In genomic region chr6:156651438-156651837, GRCh38 we compare ENCODE assay signal across 26 cellular contexts.
"Had no signal": no experiment of that assay in that cellular context is flagged by ENCODE, and none has a peak within 500 bp of the region (broad histone marks: within the 10 kb centered on the region; RNA-seq: fewer than 3 reads in every experiment).

No MANE protein-coding gene starts in this region.

- H3K9me3 Mint-ChIP-seq: activated B cell treated with CpG ODN at 0.5 μM for 24 hours; activated T-helper 2 cell treated with anti-CD3 and anti-CD28 coated beads, Interferon-gamma antibody, Interleukin-2, Interleukin-4, amounts not matched to agents 10 μg/mL and 5 μg/mL and 100 μg/mL, durations not matched to agents 14 hours and 24 hours and 36 hours; central memory CD8-positive, alpha-beta T cell; naive thymus-derived CD8-positive, alpha-beta T cell had no signal

- H3K27ac Mint-ChIP-seq: activated B cell treated with CpG ODN at 0.5 μM for 24 hours; activated CD4-positive, alpha-beta T cell treated with anti-CD3 and anti-CD28 coated beads for 36 hours; activated CD8-positive, alpha-beta memory T cell treated with anti-CD3 and anti-CD28 coated beads, Interleukin-2, amount 10 ng/mL, durations not matched to agents 7 days and 5 days; activated CD8-positive, alpha-beta T cell treated with anti-CD3 and anti-CD28 coated beads, Interleukin-2, amount 10 ng/mL, durations not matched to agents 7 days and 5 days; activated naive CD4-positive, alpha-beta T cell treated with anti-CD3 and anti-CD28 coated beads, Interleukin-2, amount 50 U/mL, for 72 hours; activated T-helper 2 cell treated with anti-CD3 and anti-CD28 coated beads, Interferon-gamma antibody, Interleukin-2, Interleukin-4, amounts not matched to agents 10 μg/mL and 5 μg/mL and 100 μg/mL, durations not matched to agents 14 hours and 24 hours and 36 hours; naive thymus-derived CD8-positive, alpha-beta T cell; T-helper 17 cell had no signal

- H3K4me1 ChIP-seq: breast epithelium, right atrium auricular region had no signal

- FAIRE-seq: endometrium, islet of Langerhans had no signal

- H3K27ac ChIP-seq: breast epithelium, epithelial cell of prostate, gastrocnemius medialis, right atrium auricular region, tibial nerve had no signal

- H3K4me3 Mint-ChIP-seq: activated B cell treated with CpG ODN at 0.5 μM for 24 hours; activated CD4-positive, alpha-beta T cell treated with anti-CD3 and anti-CD28 coated beads for 36 hours; activated CD8-positive, alpha-beta memory T cell treated with anti-CD3 and anti-CD28 coated beads, Interleukin-2, amount 10 ng/mL, durations not matched to agents 7 days and 5 days; activated CD8-positive, alpha-beta T cell treated with anti-CD3 and anti-CD28 coated beads, Interleukin-2, amount 10 ng/mL, durations not matched to agents 7 days and 5 days; central memory CD8-positive, alpha-beta T cell; naive thymus-derived CD8-positive, alpha-beta T cell; neural crest cell; T-helper 17 cell had no signal

- H3K4me3 ChIP-seq: breast epithelium, gastrocnemius medialis, right atrium auricular region, tibial nerve had no signal

- ATAC-seq: activated CD4-positive, alpha-beta T cell treated with anti-CD3 and anti-CD28 coated beads for 36 hours; activated CD8-positive, alpha-beta memory T cell treated with anti-CD3 and anti-CD28 coated beads, Interleukin-2, amount 10 ng/mL, durations not matched to agents 7 days and 5 days; activated CD8-positive, alpha-beta T cell treated with anti-CD3 and anti-CD28 coated beads, Interleukin-2, amount 10 ng/mL, durations not matched to agents 7 days and 5 days; activated naive CD4-positive, alpha-beta T cell treated with anti-CD3 and anti-CD28 coated beads, Interleukin-2, amount 50 U/mL, for 72 hours; gastrocnemius medialis; left ventricle myocardium superior; naive thymus-derived CD8-positive, alpha-beta T cell; T-helper 17 cell had no signal

- H3K4me1 Mint-ChIP-seq: neural crest cell had no signal

- H3K27me3 ChIP-seq: breast epithelium, gastrocnemius medialis, right atrium auricular region, tibial nerve had no signal

- H3K9me3 ChIP-seq: gastrocnemius medialis, right atrium auricular region had no signal

- H3K36me3 ChIP-seq: breast epithelium, gastrocnemius medialis, right atrium auricular region, tibial nerve had no signal

- H3K36me3 Mint-ChIP-seq: activated CD8-positive, alpha-beta memory T cell treated with anti-CD3 and anti-CD28 coated beads, Interleukin-2, amount 10 ng/mL, durations not matched to agents 7 days and 5 days; activated naive CD4-positive, alpha-beta T cell treated with anti-CD3 and anti-CD28 coated beads, Interleukin-2, amount 50 U/mL, for 72 hours; naive thymus-derived CD8-positive, alpha-beta T cell had no signal

- DNase-seq: activated B cell treated with CpG ODN at 0.5 μM for 24 hours; activated CD4-positive, alpha-beta T cell treated with anti-CD3 and anti-CD28 coated beads for 36 hours; activated CD8-positive, alpha-beta memory T cell treated with anti-CD3 and anti-CD28 coated beads, Interleukin-2, amount 10 ng/mL, durations not matched to agents 7 days and 5 days; activated CD8-positive, alpha-beta T cell treated with anti-CD3 and anti-CD28 coated beads, Interleukin-2, amount 10 ng/mL, durations not matched to agents 7 days and 5 days; activated naive CD4-positive, alpha-beta T cell; activated T-cell treated with anti-CD3 and anti-CD28 coated beads, Interleukin-2, amount 50 U/mL, for 48 hours; dermis blood vessel endothelial cell; effector CD8-positive, alpha-beta T cell; gastrocnemius medialis; glutamatergic neuron; left ventricle myocardium superior; midbrain; naive thymus-derived CD8-positive, alpha-beta T cell; stimulated activated naive CD4-positive, alpha-beta T cell; T-helper 17 cell; T1000 had no signal

- H3K27me3 Mint-ChIP-seq: activated B cell treated with CpG ODN at 0.5 μM for 24 hours had no signal
